Comparison of ENCODE assay signal across 1 cellular context in genomic region chr22:17891427-17892167, GRCh38.
TF ChIP-seq lines count a peak whose summit lies in the region.

No MANE protein-coding gene starts in this region.

TF ChIP-seq in HepG2, 621 proteins besides CTCF, POLR2A, EP300 and RAD21 (continued from another document):
- TF ChIP-seq ZNF687 (CRISPR knock-in tag; IDR thresholded peaks at IDR 0.05) (peak; percentile 38), ZNF280B (CRISPR knock-in tag; IDR thresholded peaks at IDR 0.05; ENCODE audit: borderline replicate concordance) (0 out of 2 replicates have a peak, but pooled peaks have one; percentile 33), ZNF329 (CRISPR knock-in tag; IDR thresholded peaks at IDR 0.05; ENCODE audit: low read depth) (peak; percentile 90)
